In genomic region chr10:126455036-126455765, GRCh38 we compare ENCODE assay signal across 1 cellular context.
TF ChIP-seq lines count a peak whose summit lies in the region.

No MANE protein-coding gene starts in this region.

TF ChIP-seq in GM23338, 12 proteins besides CTCF, POLR2A, EP300 and RAD21 (continued from another document):
- TF ChIP-seq ZNF462 (CRISPR knock-in tag; IDR thresholded peaks at IDR 0.05), result no peak
- no peak for TF ChIP-seq NANOG (IDR thresholded peaks at IDR 0.05; ENCODE audit: borderline replicate concordance)
- TF ChIP-seq EZH2 (IDR thresholded peaks at IDR 0.05; ENCODE audit: low read depth, unreplicated experiment), result no peak
- TF ChIP-seq EZH2phosphoT487 (IDR thresholded peaks at IDR 0.05; ENCODE audit: unreplicated experiment), result no peak
- TF ChIP-seq POLR2AphosphoS5 (IDR thresholded peaks at IDR 0.05; ENCODE audit: low read depth), result no peak
- no peak for TF ChIP-seq CREB1 (CRISPR knock-in tag; IDR thresholded peaks at IDR 0.05; ENCODE audit: low read depth)
- TF ChIP-seq ETS1 (IDR thresholded peaks at IDR 0.05), result no peak
- no peak for TF ChIP-seq REST (IDR thresholded peaks at IDR 0.05; ENCODE audit: unreplicated experiment)
TF ChIP-seq in GM23338: peak in this region for 0.
